Comparison of ENCODE assay signal across 8 cellular contexts in genomic region chr14:63388766-63389431, GRCh38.
A peak's percentile ranks its signal among the peaks of the same experiment; 100 is the strongest.
DNase-seq lines count a peak whose midpoint lies in the region; ATAC-seq lines count a peak whose summit lies in the region.

No MANE protein-coding gene starts in this region.

- intact Hi-C loops in posterior vena cava (cut with DNase I): loop anchor here in 1 of 2 donors (10.0 kb wide), 1 partner anchor 156 kb away; the partner anchor contains the start of gene PPP2R5E

- DNase-seq in CD1c-positive myeloid dendritic cell (ENCODE audit: extremely low spot score): peak; percentile 43
- peak; percentile 40 for DNase-seq in RKO (ENCODE audit: low spot score)
- peak; percentile 33 for DNase-seq in activated T-helper 9 cell treated with anti-CD3 and anti-CD28 coated beads, Interleukin-2, amount 50 U/mL, for 16 hours (ENCODE audit: low read depth)
- peak; percentile 57 for DNase-seq in globus pallidus (ENCODE audit: low spot score)
- peak; percentile 87 for DNase-seq in posterior vena cava (ENCODE audit: low spot score)
- no peak for DNase-seq in epidermal melanocyte (ENCODE audit: insufficient read length, low spot score)

- ATAC-seq in GM19043 (IDR thresholded peaks at IDR 0.05; ENCODE audit: low read depth, unreplicated experiment) (peak; percentile 85), HG03442 (IDR thresholded peaks at IDR 0.05; ENCODE audit: unreplicated experiment) (peak; percentile 76)
